1 cellular context compared by ENCODE assay signal in the genomic region with DNA sequence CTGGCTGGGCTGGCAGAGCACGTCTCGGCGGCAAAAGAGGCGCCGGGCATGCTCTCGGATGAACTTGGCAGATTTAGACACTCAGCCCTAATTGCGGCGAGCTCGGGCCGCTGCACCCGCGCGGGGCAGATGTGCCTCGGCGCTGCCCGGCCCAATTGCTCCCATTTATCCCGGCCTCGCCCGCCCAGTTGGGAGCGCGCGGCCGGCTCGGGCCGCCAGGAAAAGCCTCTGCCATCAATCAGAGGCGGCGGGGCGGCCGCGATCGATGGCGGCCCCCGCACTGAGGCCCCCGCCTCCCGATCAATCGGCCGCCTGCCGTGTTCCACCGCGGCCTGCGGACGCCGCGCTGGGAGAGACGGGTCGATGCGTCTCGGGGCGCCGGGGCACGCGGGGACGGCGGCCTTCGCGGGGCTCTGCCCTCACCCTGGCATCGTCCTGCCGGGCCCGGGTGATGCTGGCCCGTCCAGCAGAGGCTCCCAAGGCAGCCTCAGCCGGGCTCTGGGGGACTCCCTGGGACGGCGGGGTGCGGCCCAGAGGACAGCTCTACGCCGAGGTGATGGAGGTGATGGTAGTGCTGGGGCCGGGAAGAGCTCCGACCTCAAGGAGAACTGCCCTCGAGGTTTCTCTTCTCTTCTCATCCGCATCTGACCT.
TF ChIP-seq lines count a peak whose summit lies in the region.

No MANE protein-coding gene starts in this region.

TF ChIP-seq in GM23338, 12 proteins besides CTCF, POLR2A, EP300 and RAD21 (continued from another document):
- TF ChIP-seq, protein P1, sequence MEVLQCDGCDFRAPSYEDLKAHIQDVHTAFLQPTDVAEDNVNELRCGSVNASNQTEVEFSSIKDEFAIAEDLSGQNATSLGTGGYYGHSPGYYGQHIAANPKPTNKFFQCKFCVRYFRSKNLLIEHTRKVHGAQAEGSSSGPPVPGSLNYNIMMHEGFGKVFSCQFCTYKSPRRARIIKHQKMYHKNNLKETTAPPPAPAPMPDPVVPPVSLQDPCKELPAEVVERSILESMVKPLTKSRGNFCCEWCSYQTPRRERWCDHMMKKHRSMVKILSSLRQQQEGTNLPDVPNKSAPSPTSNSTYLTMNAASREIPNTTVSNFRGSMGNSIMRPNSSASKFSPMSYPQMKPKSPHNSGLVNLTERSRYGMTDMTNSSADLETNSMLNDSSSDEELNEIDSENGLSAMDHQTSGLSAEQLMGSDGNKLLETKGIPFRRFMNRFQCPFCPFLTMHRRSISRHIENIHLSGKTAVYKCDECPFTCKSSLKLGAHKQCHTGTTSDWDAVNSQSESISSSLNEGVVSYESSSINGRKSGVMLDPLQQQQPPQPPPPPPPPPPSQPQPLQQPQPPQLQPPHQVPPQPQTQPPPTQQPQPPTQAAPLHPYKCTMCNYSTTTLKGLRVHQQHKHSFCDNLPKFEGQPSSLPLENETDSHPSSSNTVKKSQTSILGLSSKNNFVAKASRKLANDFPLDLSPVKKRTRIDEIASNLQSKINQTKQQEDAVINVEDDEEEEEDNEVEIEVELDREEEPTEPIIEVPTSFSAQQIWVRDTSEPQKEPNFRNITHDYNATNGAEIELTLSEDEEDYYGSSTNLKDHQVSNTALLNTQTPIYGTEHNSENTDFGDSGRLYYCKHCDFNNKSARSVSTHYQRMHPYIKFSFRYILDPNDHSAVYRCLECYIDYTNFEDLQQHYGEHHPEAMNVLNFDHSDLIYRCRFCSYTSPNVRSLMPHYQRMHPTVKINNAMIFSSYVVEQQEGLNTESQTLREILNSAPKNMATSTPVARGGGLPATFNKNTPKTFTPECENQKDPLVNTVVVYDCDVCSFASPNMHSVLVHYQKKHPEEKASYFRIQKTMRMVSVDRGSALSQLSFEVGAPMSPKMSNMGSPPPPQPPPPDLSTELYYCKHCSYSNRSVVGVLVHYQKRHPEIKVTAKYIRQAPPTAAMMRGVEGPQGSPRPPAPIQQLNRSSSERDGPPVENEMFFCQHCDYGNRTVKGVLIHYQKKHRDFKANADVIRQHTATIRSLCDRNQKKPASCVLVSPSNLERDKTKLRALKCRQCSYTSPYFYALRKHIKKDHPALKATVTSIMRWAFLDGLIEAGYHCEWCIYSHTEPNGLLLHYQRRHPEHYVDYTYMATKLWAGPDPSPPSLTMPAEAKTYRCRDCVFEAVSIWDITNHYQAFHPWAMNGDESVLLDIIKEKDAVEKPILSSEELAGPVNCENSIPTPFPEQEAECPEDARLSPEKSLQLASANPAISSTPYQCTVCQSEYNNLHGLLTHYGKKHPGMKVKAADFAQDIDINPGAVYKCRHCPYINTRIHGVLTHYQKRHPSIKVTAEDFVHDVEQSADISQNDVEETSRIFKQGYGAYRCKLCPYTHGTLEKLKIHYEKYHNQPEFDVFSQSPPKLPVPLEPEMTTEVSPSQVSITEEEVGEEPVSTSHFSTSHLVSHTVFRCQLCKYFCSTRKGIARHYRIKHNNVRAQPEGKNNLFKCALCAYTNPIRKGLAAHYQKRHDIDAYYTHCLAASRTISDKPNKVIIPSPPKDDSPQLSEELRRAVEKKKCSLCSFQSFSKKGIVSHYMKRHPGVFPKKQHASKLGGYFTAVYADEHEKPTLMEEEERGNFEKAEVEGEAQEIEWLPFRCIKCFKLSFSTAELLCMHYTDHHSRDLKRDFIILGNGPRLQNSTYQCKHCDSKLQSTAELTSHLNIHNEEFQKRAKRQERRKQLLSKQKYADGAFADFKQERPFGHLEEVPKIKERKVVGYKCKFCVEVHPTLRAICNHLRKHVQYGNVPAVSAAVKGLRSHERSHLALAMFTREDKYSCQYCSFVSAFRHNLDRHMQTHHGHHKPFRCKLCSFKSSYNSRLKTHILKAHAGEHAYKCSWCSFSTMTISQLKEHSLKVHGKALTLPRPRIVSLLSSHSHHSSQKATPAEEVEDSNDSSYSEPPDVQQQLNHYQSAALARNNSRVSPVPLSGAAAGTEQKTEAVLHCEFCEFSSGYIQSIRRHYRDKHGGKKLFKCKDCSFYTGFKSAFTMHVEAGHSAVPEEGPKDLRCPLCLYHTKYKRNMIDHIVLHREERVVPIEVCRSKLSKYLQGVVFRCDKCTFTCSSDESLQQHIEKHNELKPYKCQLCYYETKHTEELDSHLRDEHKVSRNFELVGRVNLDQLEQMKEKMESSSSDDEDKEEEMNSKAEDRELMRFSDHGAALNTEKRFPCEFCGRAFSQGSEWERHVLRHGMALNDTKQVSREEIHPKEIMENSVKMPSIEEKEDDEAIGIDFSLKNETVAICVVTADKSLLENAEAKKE (CRISPR knock-in tag; IDR thresholded peaks at IDR 0.05), result no peak
TF ChIP-seq in GM23338: peak in this region for 1.
